ENCODE assay signal across 30 cellular contexts in the genomic region with DNA sequence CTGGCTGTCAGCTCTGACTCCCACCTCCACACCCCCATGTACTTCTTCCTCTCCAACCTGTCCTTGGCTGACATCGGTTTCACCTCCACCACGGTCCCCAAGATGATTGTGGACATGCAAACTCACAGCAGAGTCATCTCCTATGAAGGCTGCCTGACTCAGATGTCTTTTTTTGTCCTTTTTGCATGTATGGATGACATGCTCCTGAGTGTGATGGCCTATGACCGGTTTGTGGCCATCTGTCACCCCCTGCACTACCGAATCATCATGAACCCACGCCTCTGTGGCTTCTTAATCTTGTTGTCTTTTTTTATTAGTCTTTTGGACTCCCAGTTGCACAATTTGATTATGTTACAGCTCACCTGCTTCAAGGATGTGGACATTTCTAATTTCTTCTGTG. TPM values are rescaled to one million over a fixed set of nuclear protein-coding genes. Genes with fewer than 3 reads are reported as not detected.
"Had no signal": no experiment of that assay in that cellular context is flagged by ENCODE, and none has a peak within 500 bp of the region (broad histone marks: within the 10 kb centered on the region; RNA-seq: fewer than 3 reads in every experiment).

No MANE protein-coding gene starts in this region.

- ATAC-seq: effector memory CD8-positive, alpha-beta T cell; esophagus mucosa; gastrocnemius medialis; heart right ventricle; left cardiac atrium; left lung; left ventricle myocardium superior; lower lobe of right lung; mucosa of descending colon had no signal

- DNase-seq: colonic mucosa; cortex of kidney; effector CD8-positive, alpha-beta T cell; effector memory CD8-positive, alpha-beta T cell; endodermal cell; erythroblast; esophagus squamous epithelium; foreskin fibroblast; foreskin melanocyte; gastrocnemius medialis; glutamatergic neuron; head of caudate nucleus; heart right ventricle; hippocampal formation; left cardiac atrium; left lung; left ventricle myocardium superior; lower lobe of right lung; mesenchymal stem cell; mucosa of descending colon had no signal

- H3K27me3 Mint-ChIP-seq: dendritic cell treated with granulocyte-macrophage colony-stimulating factor and Interleukin-4, amounts not matched to agents 40 ng/mL and 50 ng/mL, for 4 days had no signal

- H3K27ac Mint-ChIP-seq: dendritic cell treated with granulocyte-macrophage colony-stimulating factor and Interleukin-4, amounts not matched to agents 40 ng/mL and 50 ng/mL, for 4 days; effector memory CD8-positive, alpha-beta T cell; endodermal cell; mesothelial cell of epicardium had no signal

- H3K4me3 Mint-ChIP-seq: dendritic cell treated with granulocyte-macrophage colony-stimulating factor and Interleukin-4, amounts not matched to agents 40 ng/mL and 50 ng/mL, for 4 days; effector memory CD8-positive, alpha-beta T cell; endodermal cell; mesothelial cell of epicardium had no signal

- H3K4me1 Mint-ChIP-seq: endodermal cell, mesothelial cell of epicardium had no signal

RNA-seq across cellular contexts. Expression of gene OR7E24, which starts 0.5 kb away (rescaled TPM):
- total RNA-seq: colonic mucosa, dermis microvascular lymphatic vessel endothelial cell, endodermal cell, esophagus mucosa, esophagus squamous epithelium, gastrocnemius medialis, glomerular endothelial cell, heart right ventricle, kidney epithelial cell, left cardiac atrium, left lung, left ventricle myocardium superior, lower leg skin, lower lobe of right lung, lung microvascular endothelial cell, mesenteric fat pad, mesothelial cell of epicardium, mucosa of descending colon, myocyte had no signal

RNA-seq across cellular contexts. Expression of gene OR7D4, which starts 31.8 kb away (rescaled TPM):
- total RNA-seq: colonic mucosa, dermis microvascular lymphatic vessel endothelial cell, endodermal cell, esophagus mucosa, esophagus squamous epithelium, gastrocnemius medialis, glomerular endothelial cell, heart right ventricle, kidney epithelial cell, left cardiac atrium, left lung, left ventricle myocardium superior, lower leg skin, lower lobe of right lung, lung microvascular endothelial cell, mesenteric fat pad, mesothelial cell of epicardium, mucosa of descending colon, myocyte had no signal
